In genomic region chr1:167922023-167922422, GRCh38 we compare ENCODE assay signal across 17 cellular contexts. TPM values are rescaled to one million over a fixed set of nuclear protein-coding genes. Genes with fewer than 3 reads are reported as not detected.
DNase-seq lines count a peak whose midpoint lies in the region; ATAC-seq and TF ChIP-seq lines count a peak whose summit lies in the region.
"Had no signal": no experiment of that assay in that cellular context is flagged by ENCODE, and none has a peak within 500 bp of the region (broad histone marks: within the 10 kb centered on the region; RNA-seq: fewer than 3 reads in every experiment).

No MANE protein-coding gene starts in this region.

- peak; percentile 17 for DNase-seq in BJ (ENCODE audit: low read depth)
- DNase-seq in HEK293T (ENCODE audit: extremely low spot score) = no peak
- DNase-seq in amniotic epithelial cell (ENCODE audit: low read depth) = peak; percentile 66
- no peak for DNase-seq in hepatocyte (ENCODE audit: low spot score)
- DNase-seq in NCI-H1092 (lab: John Stamatoyannopoulos, UW) = no peak
- no peak for DNase-seq in activated naive CD8-positive, alpha-beta T cell treated with anti-CD3 and anti-CD28 coated beads for 36 hours
- no peak for DNase-seq in immature natural killer cell
- DNase-seq: activated naive CD4-positive, alpha-beta T cell treated with anti-CD3 and anti-CD28 coated beads, Interleukin-2, amount 10 ng/mL, durations not matched to agents 7 days and 5 days; cerebellar nuclear complex; NCI-H187 treated with DMSO at 0.1 percent for 48 hours; NCI-H748 treated with DMSO at 0.1 percent for 48 hours; SHP77 treated with DMSO at 0.1 percent for 48 hours; stimulated activated naive CD8-positive, alpha-beta T cell treated with anti-CD3 and anti-CD28 coated beads, Interleukin-15, Interleukin-2, amounts not matched to agents 100 U/mL and 50 U/mL, for 24 hours had no signal

- no peak overlapping the region for H2AFZ ChIP-seq in hepatocyte

- no peaks in the 10 kb centered on the region for H4K20me1 ChIP-seq in hepatocyte (ENCODE audit: insufficient read depth, poor library complexity, severe bottlenecking)

- H3K9me3 Mint-ChIP-seq in activated naive CD8-positive, alpha-beta T cell treated with anti-CD3 and anti-CD28 coated beads for 36 hours = no peaks in the 10 kb centered on the region
- H3K9me3 Mint-ChIP-seq in immature natural killer cell = no peaks in the 10 kb centered on the region
- H3K9me3 Mint-ChIP-seq: activated naive CD4-positive, alpha-beta T cell treated with anti-CD3 and anti-CD28 coated beads, Interleukin-2, amount 10 ng/mL, durations not matched to agents 7 days and 5 days; IgD-negative memory B cell had no signal

- H3K36me3 ChIP-seq in BJ (ENCODE audit: control insufficient read depth, insufficient read depth, low read length) (no peaks in the 10 kb centered on the region), hepatocyte (replicated peaks; ENCODE audit: insufficient read depth, low read depth) (no peaks in the 10 kb centered on the region)

- no peak for ATAC-seq in HG02759 (IDR thresholded peaks at IDR 0.05; ENCODE audit: unreplicated experiment)
- ATAC-seq: esophagus mucosa; stimulated activated naive CD8-positive, alpha-beta T cell treated with anti-CD3 and anti-CD28 coated beads, Interleukin-15, Interleukin-2, amounts not matched to agents 100 U/mL and 50 U/mL, for 24 hours had no signal

- no peak overlapping the region for H3K27ac Mint-ChIP-seq in activated naive CD8-positive, alpha-beta T cell treated with anti-CD3 and anti-CD28 coated beads for 36 hours
- no peak overlapping the region for H3K27ac Mint-ChIP-seq in immature natural killer cell
- H3K27ac Mint-ChIP-seq: activated naive CD4-positive, alpha-beta T cell treated with anti-CD3 and anti-CD28 coated beads, Interleukin-2, amount 10 ng/mL, durations not matched to agents 7 days and 5 days; IgD-negative memory B cell had no signal

- peak overlapping the region; percentile 18 for H3K4me2 ChIP-seq in hepatocyte

- H3K4me1 ChIP-seq in hepatocyte (ENCODE audit: insufficient read depth) = peaks cover 18% of the 10 kb centered on the region

- POLR2A ChIA-PET in BJ (lab: Charles Lee) (no interaction called here), HEK293T (lab: Yijun Ruan, JAX) (no interaction called here)

- TF ChIP-seq CTCF in BJ (IDR thresholded peaks at IDR 0.05; ENCODE audit: insufficient read depth, low read depth, low read length) (no peak), hepatocyte (IDR thresholded peaks at IDR 0.05; ENCODE audit: poor library complexity) (no peak)

- H3K9me2 ChIP-seq in hepatocyte (replicated peaks; ENCODE audit: insufficient read depth) = no peaks in the 10 kb centered on the region

- no peaks in the 10 kb centered on the region for H3K9me3 ChIP-seq in hepatocyte (ENCODE audit: low read depth)

- H3K4me3 ChIP-seq in BJ (ENCODE audit: low read depth, low read length) (no peak overlapping the region), hepatocyte (no peak overlapping the region)

- H3K27me3 ChIP-seq in BJ (ENCODE audit: control insufficient read depth, insufficient read depth, low read length) (no peaks in the 10 kb centered on the region), hepatocyte (no peaks in the 10 kb centered on the region)

- no peak overlapping the region for H3K4me3 Mint-ChIP-seq in activated naive CD8-positive, alpha-beta T cell treated with anti-CD3 and anti-CD28 coated beads for 36 hours
- no peak overlapping the region for H3K4me3 Mint-ChIP-seq in immature natural killer cell
- H3K4me3 Mint-ChIP-seq: activated naive CD4-positive, alpha-beta T cell treated with anti-CD3 and anti-CD28 coated beads, Interleukin-2, amount 10 ng/mL, durations not matched to agents 7 days and 5 days; IgD-negative memory B cell had no signal

- CTCF ChIA-PET in BJ (lab: Yijun Ruan, JAX) = interaction anchor here (1.6 kb wide), 1 partner anchor 11 kb away, joined by 3 read pairs; no protein-coding TSS in a partner anchor
- CTCF ChIA-PET in HEK293T (lab: Yijun Ruan, JAX) = interaction anchor here (0.7 kb wide), 1 partner anchor 113 kb away, joined by 3 read pairs; no protein-coding TSS in a partner anchor

- peaks cover 6% of the 10 kb centered on the region for H3K4me1 Mint-ChIP-seq in activated naive CD8-positive, alpha-beta T cell treated with anti-CD3 and anti-CD28 coated beads for 36 hours
- H3K4me1 Mint-ChIP-seq in immature natural killer cell = peaks cover 3 to 4% of the 10 kb centered on the region in 2 donors
- H3K4me1 Mint-ChIP-seq: activated naive CD4-positive, alpha-beta T cell treated with anti-CD3 and anti-CD28 coated beads, Interleukin-2, amount 10 ng/mL, durations not matched to agents 7 days and 5 days had no signal

- H3K27me3 Mint-ChIP-seq in activated naive CD8-positive, alpha-beta T cell treated with anti-CD3 and anti-CD28 coated beads for 36 hours = no peaks in the 10 kb centered on the region
- no peaks in the 10 kb centered on the region for H3K27me3 Mint-ChIP-seq in immature natural killer cell (ENCODE audit: low read depth in 3 of 3)
- H3K27me3 Mint-ChIP-seq: activated naive CD4-positive, alpha-beta T cell treated with anti-CD3 and anti-CD28 coated beads, Interleukin-2, amount 10 ng/mL, durations not matched to agents 7 days and 5 days; IgD-negative memory B cell had no signal

- H3K79me2 ChIP-seq in hepatocyte = peaks cover 77% of the 10 kb centered on the region

- H3K27ac ChIP-seq in hepatocyte = peak overlapping the region; percentile 25

- peaks cover 8% of the 10 kb centered on the region for H3K36me3 Mint-ChIP-seq in activated naive CD8-positive, alpha-beta T cell treated with anti-CD3 and anti-CD28 coated beads for 36 hours
- H3K36me3 Mint-ChIP-seq in immature natural killer cell = peaks cover under 1 to 13% (median 1%) of the 10 kb centered on the region in 3 donors

TF ChIP-seq in HEK293T, 16 proteins besides CTCF, POLR2A, EP300 and RAD21:
- TF ChIP-seq NFRKB (IDR thresholded peaks at IDR 0.05) = no peak
- TF ChIP-seq, protein P1, sequence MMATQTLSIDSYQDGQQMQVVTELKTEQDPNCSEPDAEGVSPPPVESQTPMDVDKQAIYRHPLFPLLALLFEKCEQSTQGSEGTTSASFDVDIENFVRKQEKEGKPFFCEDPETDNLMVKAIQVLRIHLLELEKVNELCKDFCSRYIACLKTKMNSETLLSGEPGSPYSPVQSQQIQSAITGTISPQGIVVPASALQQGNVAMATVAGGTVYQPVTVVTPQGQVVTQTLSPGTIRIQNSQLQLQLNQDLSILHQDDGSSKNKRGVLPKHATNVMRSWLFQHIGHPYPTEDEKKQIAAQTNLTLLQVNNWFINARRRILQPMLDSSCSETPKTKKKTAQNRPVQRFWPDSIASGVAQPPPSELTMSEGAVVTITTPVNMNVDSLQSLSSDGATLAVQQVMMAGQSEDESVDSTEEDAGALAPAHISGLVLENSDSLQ (IDR thresholded peaks at IDR 0.05) = peak; percentile 88
TF ChIP-seq in HEK293T: peak in this region for 1.

RNA-seq across cellular contexts. Expression of gene ADCY10, which starts 8.1 kb away (rescaled TPM):
- polyA plus RNA-seq in BJ (2011; rRNA removed) = 0.02 and 0.05 TPM in 2 replicates
- polyA minus RNA-seq in BJ (2011; rRNA and poly(A)+ RNA removed) = 0.05 TPM in 1 of 2 replicates, not detected in the other
- 0.93 and 1.4 TPM in 2 replicates for total RNA-seq in hepatocyte
- 1.0 and 1.5 TPM in 2 replicates for polyA plus RNA-seq in hepatocyte
- total RNA-seq in activated naive CD8-positive, alpha-beta T cell treated with anti-CD3 and anti-CD28 coated beads for 36 hours = not detected
- polyA plus RNA-seq in immature natural killer cell = not detected
- total RNA-seq: Daoy, esophagus mucosa had no signal

RNA-seq across cellular contexts. Expression of gene DCAF6, which starts 14.5 kb away (rescaled TPM):
- polyA plus RNA-seq in BJ (2011; rRNA removed) (50.8 and 98.3 TPM in 2 replicates), hepatocyte (50.3 and 62.7 TPM in 2 replicates), immature natural killer cell (10 to 100 TPM in 2 of 3 donors, 1 to 10 TPM in 1; 9.6 to 13.6 (median 10.3) TPM)
- 42.2 and 54.3 TPM in 2 replicates for polyA minus RNA-seq in BJ (2011; rRNA and poly(A)+ RNA removed)
- 69.4 and 72.8 TPM in 2 replicates for total RNA-seq in hepatocyte
- 10 to 100 TPM; 23.3 to 24.3 TPM for total RNA-seq in activated naive CD8-positive, alpha-beta T cell treated with anti-CD3 and anti-CD28 coated beads for 36 hours

RNA-seq across cellular contexts. Expression of gene MPC2, which starts 14.8 kb away (rescaled TPM):
- polyA plus RNA-seq in BJ (2011; rRNA removed) = 24.2 and 47.9 TPM in 2 replicates
- polyA minus RNA-seq in BJ (2011; rRNA and poly(A)+ RNA removed) = 5.6 and 7.5 TPM in 2 replicates
- 137 and 170 TPM in 2 replicates for total RNA-seq in hepatocyte
- 188 and 215 TPM in 2 replicates for polyA plus RNA-seq in hepatocyte
- total RNA-seq in activated naive CD8-positive, alpha-beta T cell treated with anti-CD3 and anti-CD28 coated beads for 36 hours = 10 to 100 TPM; 61.1 to 61.6 TPM
- 100 to 1,000 TPM in 2 of 3 donors, 10 to 100 TPM in 1; 76.5 to 119 (median 104) TPM for polyA plus RNA-seq in immature natural killer cell

Comparison
In these comparisons a context has a peak if more than half of its experiments do, and no peak if none do; other contexts are left out.
1. DNase-seq: peak in BJ (single experiment) and amniotic epithelial cell (single experiment); none in HEK293T (single experiment), hepatocyte (single experiment), NCI-H1092 (single experiment), activated naive CD8-positive, alpha-beta T cell treated with anti-CD3 and anti-CD28 coated beads for 36 hours (single experiment) and immature natural killer cell (0 of 3).